ENCODE assay signal across 10 cellular contexts in genomic region chr11:72685560-72686480, GRCh38. TPM values are rescaled to one million over a fixed set of nuclear protein-coding genes. Genes with fewer than 3 reads are reported as not detected.
DNase-seq lines count a peak whose midpoint lies in the region.
"Had no signal": no experiment of that assay in that cellular context is flagged by ENCODE, and none has a peak within 500 bp of the region (broad histone marks: within the 10 kb centered on the region; RNA-seq: fewer than 3 reads in every experiment).

No MANE protein-coding gene starts in this region.

- CTCF ChIA-PET in activated naive CD4-positive, alpha-beta T cell treated with anti-CD3 and anti-CD28 coated beads for 36 hours (lab: Charles Lee) = interaction anchor here (0.9 to 4.9 kb wide), 3 partner anchors 17 to 491 kb away, joined by 3 to 58 read pairs (median 3); no protein-coding TSS in a partner anchor

- intact Hi-C loops in activated naive CD4-positive, alpha-beta T cell treated with anti-CD3 and anti-CD28 coated beads for 36 hours (cut with micrococcal nuclease) = no loop called here

- H3K27me3 Mint-ChIP-seq in activated naive CD4-positive, alpha-beta T cell treated with anti-CD3 and anti-CD28 coated beads for 36 hours (ENCODE audit: low read depth) = no peaks in the 10 kb centered on the region
- peaks cover 2 to 12% (median 11%) of the 10 kb centered on the region in 3 donors for H3K27me3 Mint-ChIP-seq in immature natural killer cell (ENCODE audit: low read depth in 3 of 3)

- H3K36me3 Mint-ChIP-seq in activated naive CD4-positive, alpha-beta T cell treated with anti-CD3 and anti-CD28 coated beads for 36 hours (ENCODE audit: low read depth) = no peaks in the 10 kb centered on the region
- peaks cover 0 to 24% (median 5%) of the 10 kb centered on the region in 3 donors for H3K36me3 Mint-ChIP-seq in immature natural killer cell

- no peaks in the 10 kb centered on the region for H3K9me3 Mint-ChIP-seq in activated naive CD4-positive, alpha-beta T cell treated with anti-CD3 and anti-CD28 coated beads for 36 hours
- no peaks in the 10 kb centered on the region for H3K9me3 Mint-ChIP-seq in immature natural killer cell

- no peak overlapping the region for H3K4me3 Mint-ChIP-seq in activated naive CD4-positive, alpha-beta T cell treated with anti-CD3 and anti-CD28 coated beads for 36 hours
- no peak overlapping the region for H3K4me3 Mint-ChIP-seq in immature natural killer cell

- DNase-seq in OCI-M1 (lab: John Stamatoyannopoulos, UW) (peak; percentile 77), immature natural killer cell (no peak), NCI-H128 (lab: John Stamatoyannopoulos, UW; ENCODE audit: unreplicated experiment) (no peak), NCI-H1694 (lab: John Stamatoyannopoulos, UW) (no peak), NCI-H345 treated with DMSO at 0.1 percent for 48 hours (lab: John Stamatoyannopoulos, UW; ENCODE audit: unreplicated experiment) (no peak), activated gamma-delta T cell treated with Interleukin-2 at 50 U/mL for 16 hours (no peak)
- peak; percentile 65 for DNase-seq in activated naive CD4-positive, alpha-beta T cell treated with anti-CD3 and anti-CD28 coated beads for 36 hours
- DNase-seq in stimulated activated CD8-positive, alpha-beta memory T cell treated with anti-CD3 and anti-CD28 coated beads, Interleukin-12 subunit alpha, Interleukin-12 subunit beta, amount 100 ng/mL, for 24 hours (ENCODE audit: extremely low read depth) = peak; percentile 30
- DNase-seq: GOT3, KG1 had no signal

- H3K27ac Mint-ChIP-seq in activated naive CD4-positive, alpha-beta T cell treated with anti-CD3 and anti-CD28 coated beads for 36 hours = peak overlapping the region; percentile 20
- H3K27ac Mint-ChIP-seq in immature natural killer cell = peak overlapping the region; percentile 20 to 84 (median 58)

- peaks cover 13% of the 10 kb centered on the region for H3K4me1 Mint-ChIP-seq in activated naive CD4-positive, alpha-beta T cell treated with anti-CD3 and anti-CD28 coated beads for 36 hours (ENCODE audit: low read depth)
- H3K4me1 Mint-ChIP-seq in immature natural killer cell = peaks cover 16 to 29% of the 10 kb centered on the region in 2 donors

RNA-seq across cellular contexts. Expression of gene PDE2A, which starts 11.6 kb away (rescaled TPM):
- total RNA-seq in activated naive CD4-positive, alpha-beta T cell treated with anti-CD3 and anti-CD28 coated beads for 36 hours = 1 to 10 TPM in 1 of 2 experiments, under 1 TPM in 1; 0.69 to 1.1 TPM
- not detected for polyA plus RNA-seq in immature natural killer cell

Comparison
In these comparisons a context has a peak if more than half of its experiments do, and no peak if none do; other contexts are left out.
1. DNase-seq: peak in OCI-M1 (single experiment), activated naive CD4-positive, alpha-beta T cell treated with anti-CD3 and anti-CD28 coated beads for 36 hours (single experiment) and stimulated activated CD8-positive, alpha-beta memory T cell treated with anti-CD3 and anti-CD28 coated beads, Interleukin-12 subunit alpha, Interleukin-12 subunit beta, amount 100 ng/mL, for 24 hours (single experiment); none in immature natural killer cell (0 of 3), NCI-H128 (single experiment), NCI-H1694 (single experiment), NCI-H345 treated with DMSO at 0.1 percent for 48 hours (single experiment) and activated gamma-delta T cell treated with Interleukin-2 at 50 U/mL for 16 hours (single experiment).